In genomic region chr17:30219833-30220232, GRCh38 we compare ENCODE assay signal across 20 cellular contexts. TPM values are rescaled to one million over a fixed set of nuclear protein-coding genes. Genes with fewer than 3 reads are reported as not detected.
DNase-seq lines count a peak whose midpoint lies in the region; ATAC-seq, FAIRE-seq and TF ChIP-seq lines count a peak whose summit lies in the region.
"Had no signal": no experiment of that assay in that cellular context is flagged by ENCODE, and none has a peak within 500 bp of the region (broad histone marks: within the 10 kb centered on the region; RNA-seq: fewer than 3 reads in every experiment).

No MANE protein-coding gene starts in this region.

- 4% methylated on average over 7 of the region's 7 CpGs for WGBS in K562 (ENCODE audit: insufficient coverage, low coverage, missing lambda C conversion rate)
- WGBS in HepG2 (ENCODE audit: low lambda C conversion rate): 26% methylated on average over 7 of the region's 7 CpGs
- WGBS in small intestine, 3 donors: 27 to 56% (median 40%) methylated on average over 7 of the region's 7 CpGs

- no peak for TF ChIP-seq RAD21 in K562 (CRISPR knock-in tag; conservative IDR thresholded peaks at IDR 0.05 in 1 of 2, IDR thresholded peaks at IDR 0.05 in 1 of 2)
- no peak for TF ChIP-seq RAD21 in HepG2 (CRISPR knock-in tag; IDR thresholded peaks at IDR 0.05)

- H3K9me1 ChIP-seq in K562 (ENCODE audit: control insufficient read depth, insufficient read depth, low read length): no peaks in the 10 kb centered on the region

- TF ChIP-seq CTCF in K562 (IDR thresholded peaks at IDR 0.05 in 2 of 3, conservative IDR thresholded peaks at IDR 0.05 in 1 of 3; ENCODE audit: insufficient read depth in 2 of 3, low read depth in 1 of 3, low read length in 3 of 3): no peak
- no peak for TF ChIP-seq CTCF in HepG2 (CRISPR knock-in tag; IDR thresholded peaks at IDR 0.05)

- peaks cover 14 to 16% of the 10 kb centered on the region in 2 experiments; a peak in 4 of 5 replicates for H3K4me1 ChIP-seq in K562 (replicated peaks in 1 of 2; ENCODE audit: control insufficient read depth in 2 of 2, insufficient read depth in 2 of 2, low read length in 2 of 2)
- peaks cover 62% of the 10 kb centered on the region for H3K4me1 ChIP-seq in HepG2 (ENCODE audit: insufficient read depth, low read length)
- peaks cover 0 to 6% of the 10 kb centered on the region in 2 donors for H3K4me1 ChIP-seq in small intestine (ENCODE audit: control insufficient read depth in 2 of 2, insufficient read depth in 1 of 2, low read depth in 1 of 2, low read length in 1 of 2)
- H3K4me1 ChIP-seq: BE2C had no signal

- in situ Hi-C loops in K562 (cut with MboI) (no loop called here), HepG2 (cut with HindIII; ENCODE audit: extremely low pct_ligation_motif_present, low pct_unique_long_range_greater_than_20kb) (no loop called here)

- H3K36me3 ChIP-seq in K562 (ENCODE audit: control insufficient read depth, insufficient read depth, low read length) (no peaks in the 10 kb centered on the region), HepG2 (replicated peaks in 1 of 2; ENCODE audit: control insufficient read depth in 1 of 2, insufficient read depth in 2 of 2, low read length in 2 of 2) (peaks cover 0 to 2% of the 10 kb centered on the region in 2 experiments; a peak in 1 of 5 replicates), small intestine (ENCODE audit: control insufficient read depth in 2 of 2, insufficient read depth in 2 of 2, low read length in 2 of 2) (peaks cover 0 to 2% of the 10 kb centered on the region in 2 donors)
- H3K36me3 ChIP-seq: BE2C had no signal

- ATAC-seq in K562: peak; percentile 75
- ATAC-seq in HepG2: peak; percentile 20; the same call in 2 of the 3 replicates
- ATAC-seq in HG03460 (IDR thresholded peaks at IDR 0.05; ENCODE audit: unreplicated experiment): no peak
- no peak for ATAC-seq in GM18907 (IDR thresholded peaks at IDR 0.05; ENCODE audit: unreplicated experiment)
- ATAC-seq in GM21381 (IDR thresholded peaks at IDR 0.05; ENCODE audit: unreplicated experiment): no peak

- TF ChIP-seq EP300 in K562 (IDR thresholded peaks at IDR 0.05; ENCODE audit: low read length) (peak; percentile 35; the same call in 1 of the 2 replicates), HepG2 (IDR thresholded peaks at IDR 0.05; ENCODE audit: low read depth in 2 of 2, low read length in 2 of 2) (no peak), HepG2 (CRISPR knock-in tag; IDR thresholded peaks at IDR 0.05; ENCODE audit: borderline replicate concordance) (no peak)

- H3K9ac ChIP-seq in K562 (ENCODE audit: insufficient read depth in 1 of 2, low read depth in 2 of 2, low read length in 2 of 2): no peak overlapping the region
- H3K9ac ChIP-seq in HepG2 (ENCODE audit: insufficient read depth, low read depth, low read length): peak overlapping the region; percentile 49

- DNase-seq in GM12891 (ENCODE audit: insufficient read length, low spot score): no peak
- peak; percentile 48 to 67 (median 60) for DNase-seq in K562 (ENCODE audit: extremely low read depth in 1 of 4, low spot score in 3 of 4)
- no peak for DNase-seq in HepG2 (ENCODE audit: low spot score)
- peak; percentile 85 for DNase-seq in small intestine
- DNase-seq: BE2C; CD4-positive, alpha-beta memory T cell; DMS153; DMS79 treated with DMSO at 0.1 percent for 48 hours; EL; HCEC 1CT; HFFc6 had no signal

- POLR2A ChIA-PET in K562 (lab: Yijun Ruan, JAX): interaction anchor here (1.2 to 2.3 kb wide), 3 partner anchors 9 to 26 kb away, joined by 4 to 11 read pairs (median 4); no protein-coding TSS in a partner anchor
- POLR2A ChIA-PET in HepG2 (lab: Yijun Ruan, JAX): interaction anchor here (1.1 kb wide), 1 partner anchor 13 kb away, joined by 3 read pairs; no protein-coding TSS in a partner anchor

- no peak overlapping the region for H3K27ac ChIP-seq in K562 (ENCODE audit: extremely low read depth, low read depth, low read length)
- H3K27ac ChIP-seq in HepG2 (ENCODE audit: extremely low read length, insufficient read depth, low read length): peak overlapping the region; percentile 50
- peak overlapping the region in 1 of 2 donors; percentile 59 for H3K27ac ChIP-seq in small intestine (ENCODE audit: low read depth in 1 of 2, low read length in 1 of 2)
- H3K27ac ChIP-seq: C4-2B, HL-60 had no signal

- H3K4me3 ChIP-seq in K562: no peak overlapping the region
- H3K4me3 ChIP-seq in HepG2 (replicated peaks in 1 of 3; ENCODE audit: insufficient read depth in 1 of 3, low read depth in 2 of 3, low read length in 3 of 3): peak overlapping the region in 1 of 3 experiments; percentile 12; a peak in 1 of 6 replicates
- H3K4me3 ChIP-seq in small intestine (ENCODE audit: low read depth in 1 of 2, low read length in 2 of 2): no peak overlapping the region

- H3K4me2 ChIP-seq in K562 (ENCODE audit: insufficient read depth, low read length): peak overlapping the region; percentile 46
- H3K4me2 ChIP-seq in HepG2 (ENCODE audit: low read depth, low read length): peak overlapping the region; percentile 56

- FAIRE-seq in GM12891 (lab: Jason Lieb, UNC) (peak; percentile 23), K562 (lab: Jason Lieb, UNC) (peak; percentile 77), HepG2 (lab: Jason Lieb, UNC) (peak; percentile 39), small intestine (lab: Jason Lieb, UNC) (no peak)
- FAIRE-seq: A204.1, G401.6 had no signal

- CTCF ChIA-PET in K562 (lab: Yijun Ruan, JAX; ENCODE audit: low intra/inter-chr PET ratio): interaction anchor here (1.0 kb wide), 1 partner anchor 117 kb away, joined by 3 read pairs; no protein-coding TSS in a partner anchor
- CTCF ChIA-PET in HepG2 (lab: Yijun Ruan, JAX; ENCODE audit: low intra/inter-chr PET ratio, low total read pairs): no interaction called here

- H3K27me3 ChIP-seq in K562 (ENCODE audit: control insufficient read depth in 2 of 2, insufficient read depth in 2 of 2, low read length in 2 of 2): no peaks in the 10 kb centered on the region
- no peaks in the 10 kb centered on the region for H3K27me3 ChIP-seq in HepG2 (ENCODE audit: control insufficient read depth in 1 of 2, insufficient read depth in 2 of 2, low read length in 2 of 2)
- no peaks in the 10 kb centered on the region for H3K27me3 ChIP-seq in small intestine (ENCODE audit: control insufficient read depth in 2 of 2, insufficient read depth in 2 of 2, low read length in 2 of 2)
- H3K27me3 ChIP-seq: BE2C had no signal

- no TSS peak for BruUV-seq in K562 (replicated peaks; lab: Mats Ljungman, UMichigan)
- BruUV-seq in HepG2 (replicated peaks; lab: Mats Ljungman, UMichigan): no TSS peak

- no peaks in the 10 kb centered on the region for H3K79me2 ChIP-seq in K562 (ENCODE audit: control insufficient read depth, insufficient read depth, low read length)
- no peaks in the 10 kb centered on the region for H3K79me2 ChIP-seq in HepG2 (ENCODE audit: insufficient read depth, low read length)

- TF ChIP-seq POLR2A in GM12891 (IDR thresholded peaks at IDR 0.05; ENCODE audit: low read depth, low read length) (no peak), K562 (conservative IDR thresholded peaks at IDR 0.05) (no peak), HepG2 (IDR thresholded peaks at IDR 0.05; ENCODE audit: insufficient read depth in 1 of 2, low read depth in 2 of 2, low read length in 2 of 2) (no peak)

- H4K20me1 ChIP-seq in K562 (replicated peaks; ENCODE audit: control insufficient read depth, insufficient read depth, low read length): no peaks in the 10 kb centered on the region
- H4K20me1 ChIP-seq in HepG2 (ENCODE audit: insufficient read depth, low read length): no peaks in the 10 kb centered on the region

- H2AFZ ChIP-seq in K562 (ENCODE audit: low read depth, low read length): no peak overlapping the region
- H2AFZ ChIP-seq in HepG2 (ENCODE audit: low read length): peak overlapping the region; percentile 42

- intact Hi-C loops in K562 (cut with micrococcal nuclease) (no loop called here), HepG2 (cut with micrococcal nuclease; ENCODE audit: unreplicated experiment) (loop anchor here (10.0 kb wide), 1 partner anchor 45 kb away; no protein-coding TSS in a partner anchor)

- H3K9me3 ChIP-seq in K562 (replicated peaks; ENCODE audit: control insufficient read depth, insufficient read depth, low read depth, low read length) (no peaks in the 10 kb centered on the region), HepG2 (ENCODE audit: low read length) (no peaks in the 10 kb centered on the region), small intestine (ENCODE audit: control insufficient read depth, low read depth) (no peaks in the 10 kb centered on the region)
- H3K9me3 ChIP-seq: BE2C had no signal

RNA-seq across cellular contexts. Expression of gene SLC6A4, which starts 15.7 kb away (rescaled TPM):
- 2.1 TPM for polyA plus RNA-seq in GM12891 (2012; ENCODE audit: low read depth, missing spikeins)
- not detected in 2 replicates for total RNA-seq in K562 (2011; cell fraction: chromatin; rRNA removed; ENCODE audit: low replicate concordance)
- not detected in 2 replicates for total RNA-seq in K562 (2011; cell fraction: nucleolus; rRNA removed)
- total RNA-seq in K562 (2011; cell fraction: nucleoplasm; rRNA removed): 0.44 TPM in 1 of 2 replicates, not detected in the other
- total RNA-seq in K562 (2014; rRNA removed): 0.05 TPM in 1 of 2 replicates, not detected in the other
- total RNA-seq in K562 (2014; rRNA removed; fragmentation: Illumina TruSeq; extraction: Trizol): not detected in 2 replicates
- not detected in 2 replicates for total RNA-seq in K562 (2015; rRNA removed; fragmentation: Illumina TruSeq; extraction: Trizol)
- 0.09 TPM in 1 of 2 replicates, not detected in the other for total RNA-seq in K562 (2021)
- 0.07 TPM in 1 of 2 replicates, not detected in the other for polyA plus RNA-seq in K562 (2011; rRNA removed)
- polyA plus RNA-seq in K562 (2011; cell fraction: cytosol; rRNA removed): 0.04 and 0.06 TPM in 2 replicates
- 0.07 TPM in 1 of 2 replicates, not detected in the other for polyA plus RNA-seq in K562 (2011; cell fraction: nucleus; rRNA removed)
- 0.01 and 0.21 TPM in 2 replicates for polyA plus RNA-seq in K562 (2012)
- polyA plus RNA-seq in K562 (2014; fragmentation: Illumina TruSeq; extraction: Trizol): 0.06 TPM in 1 of 2 replicates, not detected in the other
- polyA plus RNA-seq in K562 (2014; fragmentation: Nextera tagmentation; extraction: Ambion mirVana): not detected
- polyA plus RNA-seq in K562 (2014; rRNA removed): 0.05 TPM in 1 of 2 replicates, not detected in the other
- polyA minus RNA-seq in K562 (2011; rRNA and poly(A)+ RNA removed): not detected in 2 replicates
- not detected in 2 replicates for polyA minus RNA-seq in K562 (2011; cell fraction: cytosol; rRNA and poly(A)+ RNA removed)
- not detected in 2 replicates for polyA minus RNA-seq in K562 (2011; cell fraction: nucleus; rRNA and poly(A)+ RNA removed)
- 5.6 and 7.6 TPM in 2 replicates for total RNA-seq in HepG2 (2016; rRNA removed; fragmentation: Illumina TruSeq; extraction: Trizol)
- 1.9 and 2.0 TPM in 2 replicates for total RNA-seq in HepG2 (2016; cell fraction: cytosol; rRNA removed; fragmentation: Illumina TruSeq; extraction: Trizol; ENCODE audit: low read depth)
- 5.7 and 7.3 TPM in 2 replicates for total RNA-seq in HepG2 (2016; cell fraction: insoluble cytoplasmic fraction; rRNA removed; fragmentation: Illumina TruSeq; extraction: Trizol)
- 4.1 and 5.6 TPM in 2 replicates for total RNA-seq in HepG2 (2016; cell fraction: membrane; rRNA removed; fragmentation: Illumina TruSeq; extraction: Trizol)
- 6.7 and 7.0 TPM in 2 replicates for total RNA-seq in HepG2 (2016; cell fraction: nucleus; rRNA removed; fragmentation: Illumina TruSeq; extraction: Trizol)
- 20.3 and 21.9 TPM in 2 replicates for polyA plus RNA-seq in HepG2 (2011; rRNA removed)
- polyA plus RNA-seq in HepG2 (2011; cell fraction: cytosol; rRNA removed): 15.7 and 20.0 TPM in 2 replicates
- polyA plus RNA-seq in HepG2 (2011; cell fraction: nucleus; rRNA removed): 8.1 and 11.6 TPM in 2 replicates
- 15.5 and 28.1 TPM in 2 replicates for polyA plus RNA-seq in HepG2 (2012)
- 1.6 and 2.3 TPM in 2 replicates for polyA plus RNA-seq in HepG2 (2016; cell fraction: cytosol; fragmentation: Illumina TruSeq; extraction: Trizol; ENCODE audit: low read depth)
- polyA plus RNA-seq in HepG2 (2016; cell fraction: insoluble cytoplasmic fraction; fragmentation: Illumina TruSeq; extraction: Trizol; ENCODE audit: low read depth): 5.2 and 5.3 TPM in 2 replicates
- polyA plus RNA-seq in HepG2 (2016; cell fraction: membrane; fragmentation: Illumina TruSeq; extraction: Trizol; ENCODE audit: low read depth): 3.7 and 4.6 TPM in 2 replicates
- polyA plus RNA-seq in HepG2 (2016; cell fraction: nucleus; fragmentation: Illumina TruSeq; extraction: Trizol; ENCODE audit: insufficient read depth, low read depth): 9.8 and 10.4 TPM in 2 replicates
- 24.8 TPM in 1 of 2 replicates, not detected in the other for polyA minus RNA-seq in HepG2 (2011; rRNA and poly(A)+ RNA removed; ENCODE audit: low replicate concordance)
- polyA minus RNA-seq in HepG2 (2011; cell fraction: cytosol; rRNA and poly(A)+ RNA removed): 7.6 and 9.2 TPM in 2 replicates
- polyA minus RNA-seq in HepG2 (2011; cell fraction: nucleus; rRNA and poly(A)+ RNA removed): 9.4 and 13.8 TPM in 2 replicates
- 1 to 10 TPM; 2.9 to 5.7 (median 3.6) TPM for polyA plus RNA-seq in small intestine
- total RNA-seq: CD4-positive, alpha-beta memory T cell; H4; HFFc6 had no signal
- polyA plus RNA-seq: AG04450; CD4-positive, alpha-beta memory T cell had no signal

Comparison
In these comparisons a context has a peak if more than half of its experiments do, and no peak if none do; other contexts are left out.
1. DNase-seq: peak in K562 (4 of 4) and small intestine (single experiment); none in GM12891 (single experiment) and HepG2 (single experiment).
2. ATAC-seq: peak in K562 (single experiment) and HepG2 (single experiment); none in HG03460 (single experiment), GM18907 (single experiment) and GM21381 (single experiment).